9 cellular contexts compared by ENCODE assay signal in the genomic region with DNA sequence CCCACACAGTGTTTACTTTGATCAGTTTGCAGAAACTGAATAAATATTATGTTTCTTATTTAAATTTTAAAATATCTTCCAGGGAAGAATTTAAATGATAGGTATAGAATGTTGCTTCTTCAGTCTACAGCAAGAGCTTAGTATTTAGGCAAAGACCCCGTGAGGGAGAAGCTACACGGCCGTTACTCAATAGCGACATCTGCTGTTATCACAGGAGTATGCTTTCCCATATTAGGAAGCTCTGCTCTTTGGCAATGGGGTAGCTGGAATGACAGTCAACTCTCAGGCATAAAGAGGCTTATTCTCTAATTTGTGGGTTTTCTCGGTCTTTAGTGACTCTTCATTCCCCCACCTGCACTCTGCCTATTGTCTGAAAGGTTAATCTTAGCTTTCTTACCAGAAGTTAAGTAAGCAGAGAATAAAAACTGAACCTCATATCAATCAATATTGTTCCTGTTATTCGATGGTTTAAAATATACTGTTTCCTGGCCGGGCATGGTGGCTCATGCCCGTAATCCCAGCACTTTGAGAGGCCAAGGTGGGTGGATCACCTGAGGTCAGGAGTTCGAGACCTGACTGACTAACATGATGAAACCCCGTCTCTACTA. TPM values are rescaled to one million over a fixed set of nuclear protein-coding genes. Genes with fewer than 3 reads are reported as not detected.
DNase-seq lines count a peak whose midpoint lies in the region; ATAC-seq and TF ChIP-seq lines count a peak whose summit lies in the region.
"Had no signal": no experiment of that assay in that cellular context is flagged by ENCODE, and none has a peak within 500 bp of the region (broad histone marks: within the 10 kb centered on the region; RNA-seq: fewer than 3 reads in every experiment).

No MANE protein-coding gene starts in this region.

- TF ChIP-seq POLR2A in erythroblast (IDR thresholded peaks at IDR 0.05; ENCODE audit: low read length): no peak

- H3K9me3 Mint-ChIP-seq in activated T-cell treated with anti-CD3 and anti-CD28 coated beads, Interleukin-2, amount 50 U/mL, for 24 hours: no peaks in the 10 kb centered on the region

- H3K36me3 Mint-ChIP-seq in activated T-cell treated with anti-CD3 and anti-CD28 coated beads, Interleukin-2, amount 50 U/mL, for 24 hours (ENCODE audit: low read depth): no peaks in the 10 kb centered on the region

- ATAC-seq in HG02870 (IDR thresholded peaks at IDR 0.05; ENCODE audit: unreplicated experiment): peak; percentile 59

- peak; percentile 93 for TF ChIP-seq CTCF in VCaP (conservative IDR thresholded peaks at IDR 0.05)

- no peaks in the 10 kb centered on the region for H3K4me1 Mint-ChIP-seq in activated T-cell treated with anti-CD3 and anti-CD28 coated beads, Interleukin-2, amount 50 U/mL, for 24 hours (ENCODE audit: low read depth)

- no peak overlapping the region for H3K4me3 Mint-ChIP-seq in activated T-cell treated with anti-CD3 and anti-CD28 coated beads, Interleukin-2, amount 50 U/mL, for 24 hours

- no peak overlapping the region for H3K27ac Mint-ChIP-seq in activated T-cell treated with anti-CD3 and anti-CD28 coated beads, Interleukin-2, amount 50 U/mL, for 24 hours

- peaks cover 12% of the 10 kb centered on the region for H3K27me3 Mint-ChIP-seq in activated T-cell treated with anti-CD3 and anti-CD28 coated beads, Interleukin-2, amount 50 U/mL, for 24 hours

- DNase-seq in activated T-cell treated with anti-CD3 and anti-CD28 coated beads for 4 hours: peak; percentile 26
- no peak for DNase-seq in activated T-cell treated with anti-CD3 and anti-CD28 coated beads, Interleukin-2, amount 50 U/mL, for 24 hours
- DNase-seq in NCI-H2196 (lab: John Stamatoyannopoulos, UW; ENCODE audit: unreplicated experiment): peak; percentile 32
- peak; percentile 62 to 72 for DNase-seq in erythroblast (lab: John Stamatoyannopoulos, UW)
- DNase-seq in myocyte (ENCODE audit: low read depth): peak; percentile 78
- DNase-seq in ureter (ENCODE audit: low spot score): peak; percentile 54

- H3K27ac ChIP-seq in VCaP: no peak overlapping the region
- H3K27ac ChIP-seq: epithelial cell of prostate had no signal

RNA-seq across cellular contexts. Expression of a gene that starts 13.2 kb away (rescaled TPM):
- total RNA-seq in myocyte (12.5 and 14.4 TPM in 2 replicates), ureter (49.1 TPM)
- polyA plus RNA-seq in myocyte (2012): 37.1 TPM

RNA-seq across cellular contexts. Expression of a gene that starts 39.3 kb away (rescaled TPM):
- 29.1 and 34.7 TPM in 2 replicates for total RNA-seq in myocyte
- polyA plus RNA-seq in myocyte (2012): 17.5 TPM
- 30.4 TPM for total RNA-seq in ureter
